2 cellular contexts compared by ENCODE assay signal in the genomic region with DNA sequence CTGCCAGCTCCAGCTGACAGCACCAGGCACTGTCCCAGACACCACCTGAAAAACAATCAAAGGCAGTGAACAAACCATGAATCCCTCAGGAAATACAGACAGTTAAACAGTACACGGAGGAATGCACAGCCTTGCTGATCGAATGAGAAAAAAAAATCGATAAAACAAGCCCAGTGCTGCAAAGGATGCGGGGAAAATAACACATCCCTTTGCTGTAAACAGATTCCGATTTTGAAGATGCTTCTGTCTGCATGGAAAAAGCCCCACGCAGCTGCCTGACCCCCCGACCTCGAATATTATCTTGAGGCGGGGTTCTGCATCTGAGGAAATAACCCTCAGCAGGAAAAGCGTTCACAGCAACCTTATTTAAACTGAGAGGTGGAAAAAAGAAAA.
TF ChIP-seq lines count a peak whose summit lies in the region.

No MANE protein-coding gene starts in this region.

TF ChIP-seq in HCT116, 20 proteins besides CTCF, POLR2A, EP300 and RAD21 (continued from another document):
- TF ChIP-seq, protein P1, sequence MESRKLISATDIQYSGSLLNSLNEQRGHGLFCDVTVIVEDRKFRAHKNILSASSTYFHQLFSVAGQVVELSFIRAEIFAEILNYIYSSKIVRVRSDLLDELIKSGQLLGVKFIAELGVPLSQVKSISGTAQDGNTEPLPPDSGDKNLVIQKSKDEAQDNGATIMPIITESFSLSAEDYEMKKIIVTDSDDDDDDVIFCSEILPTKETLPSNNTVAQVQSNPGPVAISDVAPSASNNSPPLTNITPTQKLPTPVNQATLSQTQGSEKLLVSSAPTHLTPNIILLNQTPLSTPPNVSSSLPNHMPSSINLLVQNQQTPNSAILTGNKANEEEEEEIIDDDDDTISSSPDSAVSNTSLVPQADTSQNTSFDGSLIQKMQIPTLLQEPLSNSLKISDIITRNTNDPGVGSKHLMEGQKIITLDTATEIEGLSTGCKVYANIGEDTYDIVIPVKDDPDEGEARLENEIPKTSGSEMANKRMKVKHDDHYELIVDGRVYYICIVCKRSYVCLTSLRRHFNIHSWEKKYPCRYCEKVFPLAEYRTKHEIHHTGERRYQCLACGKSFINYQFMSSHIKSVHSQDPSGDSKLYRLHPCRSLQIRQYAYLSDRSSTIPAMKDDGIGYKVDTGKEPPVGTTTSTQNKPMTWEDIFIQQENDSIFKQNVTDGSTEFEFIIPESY (IDR thresholded peaks at IDR 0.05; ENCODE audit: extremely low read depth, insufficient replicate concordance, low read length) = no peak
- no peak for TF ChIP-seq FOSL1 (IDR thresholded peaks at IDR 0.05; ENCODE audit: low read depth)
- no peak for TF ChIP-seq CEBPB (IDR thresholded peaks at IDR 0.05; ENCODE audit: low read depth)
- no peak for TF ChIP-seq EGR1 (IDR thresholded peaks at IDR 0.05; ENCODE audit: low read depth)
- TF ChIP-seq POLR2AphosphoS5 (IDR thresholded peaks at IDR 0.05; ENCODE audit: low read depth, low read length) = no peak
- TF ChIP-seq JUND (IDR thresholded peaks at IDR 0.05) = no peak

TF ChIP-seq in HEK293T, 16 proteins besides CTCF, POLR2A, EP300 and RAD21 (continued from another document):
- TF ChIP-seq, protein P2, sequence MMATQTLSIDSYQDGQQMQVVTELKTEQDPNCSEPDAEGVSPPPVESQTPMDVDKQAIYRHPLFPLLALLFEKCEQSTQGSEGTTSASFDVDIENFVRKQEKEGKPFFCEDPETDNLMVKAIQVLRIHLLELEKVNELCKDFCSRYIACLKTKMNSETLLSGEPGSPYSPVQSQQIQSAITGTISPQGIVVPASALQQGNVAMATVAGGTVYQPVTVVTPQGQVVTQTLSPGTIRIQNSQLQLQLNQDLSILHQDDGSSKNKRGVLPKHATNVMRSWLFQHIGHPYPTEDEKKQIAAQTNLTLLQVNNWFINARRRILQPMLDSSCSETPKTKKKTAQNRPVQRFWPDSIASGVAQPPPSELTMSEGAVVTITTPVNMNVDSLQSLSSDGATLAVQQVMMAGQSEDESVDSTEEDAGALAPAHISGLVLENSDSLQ (IDR thresholded peaks at IDR 0.05) = no peak
- no peak for TF ChIP-seq L3MBTL2 (conservative IDR thresholded peaks at IDR 0.05)
- no peak for TF ChIP-seq ARNT (IDR thresholded peaks at IDR 0.05)
- no peak for TF ChIP-seq LEF1 (IDR thresholded peaks at IDR 0.05; ENCODE audit: borderline replicate concordance)
- TF ChIP-seq FOXK2 (IDR thresholded peaks at IDR 0.05) = no peak
- no peak for TF ChIP-seq NFRKB (IDR thresholded peaks at IDR 0.05)
- no peak for TF ChIP-seq FOXM1 (IDR thresholded peaks at IDR 0.05; ENCODE audit: borderline replicate concordance)
- TF ChIP-seq CTBP1 (IDR thresholded peaks at IDR 0.05; ENCODE audit: borderline replicate concordance) = no peak
- no peak for TF ChIP-seq SP1 (IDR thresholded peaks at IDR 0.05)
- no peak for TF ChIP-seq BHLHE40 (IDR thresholded peaks at IDR 0.05; ENCODE audit: borderline replicate concordance)
- no peak for TF ChIP-seq HDGF (IDR thresholded peaks at IDR 0.05; ENCODE audit: borderline replicate concordance)
- TF ChIP-seq FOXA1 (IDR thresholded peaks at IDR 0.05) = no peak
- TF ChIP-seq TARDBP (IDR thresholded peaks at IDR 0.05) = no peak
- no peak for TF ChIP-seq ELF4 (IDR thresholded peaks at IDR 0.05)
